ENCODE assay signal across 9 cellular contexts in genomic region chr12:93387780-93388179, GRCh38. TPM values are rescaled to one million over a fixed set of nuclear protein-coding genes. Genes with fewer than 3 reads are reported as not detected.
DNase-seq lines count a peak whose midpoint lies in the region; ATAC-seq, FAIRE-seq and TF ChIP-seq lines count a peak whose summit lies in the region.
"Had no signal": no experiment of that assay in that cellular context is flagged by ENCODE, and none has a peak within 500 bp of the region (broad histone marks: within the 10 kb centered on the region; RNA-seq: fewer than 3 reads in every experiment).

No MANE protein-coding gene starts in this region.

- H3K36me3 Mint-ChIP-seq in activated CD4-positive, alpha-beta T cell treated with anti-CD3 and anti-CD28 coated beads for 36 hours (ENCODE audit: low read depth) = peaks cover 41% of the 10 kb centered on the region

- H3K4me1 ChIP-seq in upper lobe of left lung = peaks cover 9 to 42% (median 29%) of the 10 kb centered on the region in 4 donors

- no peaks in the 10 kb centered on the region for H3K36me3 ChIP-seq in upper lobe of left lung

- H3K4me3 ChIP-seq in fibroblast of mammary gland (ENCODE audit: control insufficient read depth, low read depth, low read length) = no peak overlapping the region
- no peak overlapping the region for H3K4me3 ChIP-seq in upper lobe of left lung
- H3K4me3 ChIP-seq: A549 had no signal

- CTCF ChIA-PET in activated CD4-positive, alpha-beta T cell treated with anti-CD3 and anti-CD28 coated beads for 36 hours (lab: Charles Lee) = interaction anchor here (0.7 to 2.2 kb wide), 5 partner anchors 9 to 793 kb away, joined by 3 to 14 read pairs (median 4); no protein-coding TSS in a partner anchor

- peak; percentile 89 for ATAC-seq in activated CD4-positive, alpha-beta T cell treated with anti-CD3 and anti-CD28 coated beads for 36 hours
- ATAC-seq in GM18505 (IDR thresholded peaks at IDR 0.05; ENCODE audit: unreplicated experiment) (no peak), upper lobe of left lung (ENCODE audit: low FRiP score in 2 of 2) (no peak)
- ATAC-seq: A549 had no signal

- WGBS in upper lobe of left lung, 2 donors = 87 to 91% methylated on average over 2 of the region's 2 CpGs

- peak; percentile 74 for DNase-seq in activated CD4-positive, alpha-beta T cell treated with anti-CD3 and anti-CD28 coated beads for 36 hours
- no peak for DNase-seq in activated CD4-positive, alpha-beta T cell treated with anti-CD3 and anti-CD28 coated beads, Interleukin-2, amount 50 U/mL, for 1 hour
- DNase-seq in RCC 7860 (ENCODE audit: low spot score) (peak; percentile 53), fibroblast of mammary gland (ENCODE audit: low read depth) (peak; percentile 77), upper lobe of left lung (no peak), mucosa of gallbladder (ENCODE audit: low spot score) (no peak)
- peak; percentile 45 for DNase-seq in stimulated activated CD8-positive, alpha-beta memory T cell treated with anti-CD3 and anti-CD28 coated beads, Interleukin-12 subunit alpha, Interleukin-12 subunit beta, amount 100 ng/mL, for 24 hours (ENCODE audit: extremely low read depth)

- TF ChIP-seq EP300 in upper lobe of left lung (IDR thresholded peaks at IDR 0.05) = no peak

- H3K27me3 Mint-ChIP-seq in activated CD4-positive, alpha-beta T cell treated with anti-CD3 and anti-CD28 coated beads for 36 hours = no peaks in the 10 kb centered on the region

- POLR2A ChIA-PET in activated CD4-positive, alpha-beta T cell treated with anti-CD3 and anti-CD28 coated beads for 36 hours (lab: Charles Lee) = interaction anchor here (0.7 to 1.0 kb wide), 3 partner anchors 15 to 398 kb away, joined by 3 to 7 read pairs (median 4); no protein-coding TSS in a partner anchor

- intact Hi-C loops in activated CD4-positive, alpha-beta T cell treated with anti-CD3 and anti-CD28 coated beads for 36 hours (cut with DNase I, micrococcal nuclease) = loop anchor here (1.0 to 10.0 kb wide), 6 partner anchors 7 to 603 kb away; no protein-coding TSS in a partner anchor

- TF ChIP-seq CTCF in fibroblast of mammary gland (conservative IDR thresholded peaks at IDR 0.05; ENCODE audit: control insufficient read depth, insufficient read depth, low read depth, low read length) (no peak), upper lobe of left lung (IDR thresholded peaks at IDR 0.05) (no peak)

- no peaks in the 10 kb centered on the region for H3K9me3 ChIP-seq in upper lobe of left lung
- H3K9me3 ChIP-seq: A549 had no signal

- no peaks in the 10 kb centered on the region for H3K9me3 Mint-ChIP-seq in activated CD4-positive, alpha-beta T cell treated with anti-CD3 and anti-CD28 coated beads for 36 hours (ENCODE audit: low read depth)

- no peaks in the 10 kb centered on the region for H3K27me3 ChIP-seq in upper lobe of left lung

- FAIRE-seq in RCC 7860 (lab: Jason Lieb, UNC) = peak; percentile 48
- FAIRE-seq: A549 had no signal

- H3K4me1 Mint-ChIP-seq in activated CD4-positive, alpha-beta T cell treated with anti-CD3 and anti-CD28 coated beads for 36 hours = peaks cover 62% of the 10 kb centered on the region

- H3K27ac ChIP-seq in upper lobe of left lung = no peak overlapping the region
- H3K27ac ChIP-seq: A549 had no signal

- TF ChIP-seq POLR2A in GM18505 (IDR thresholded peaks at IDR 0.05; ENCODE audit: borderline replicate concordance, extremely low read depth, insufficient read depth, insufficient read length) = no peak
- no peak for TF ChIP-seq POLR2A in upper lobe of left lung (IDR thresholded peaks at IDR 0.05)

- H3K27ac Mint-ChIP-seq in activated CD4-positive, alpha-beta T cell treated with anti-CD3 and anti-CD28 coated beads for 36 hours = peak overlapping the region; percentile 53

- H3K4me3 Mint-ChIP-seq in activated CD4-positive, alpha-beta T cell treated with anti-CD3 and anti-CD28 coated beads for 36 hours = no peak overlapping the region

RNA-seq across cellular contexts. Expression of gene NUDT4, which starts 10.1 kb away (rescaled TPM):
- 10 to 100 TPM; 47.5 to 58.7 TPM for total RNA-seq in activated CD4-positive, alpha-beta T cell treated with anti-CD3 and anti-CD28 coated beads for 36 hours
- 10 to 100 TPM; 23.0 to 60.3 (median 34.0) TPM for total RNA-seq in upper lobe of left lung
- 393 TPM for total RNA-seq in mucosa of gallbladder

RNA-seq across cellular contexts. Expression of gene UBE2N, which starts 54.0 kb away (rescaled TPM):
- 100 to 1,000 TPM; 186 to 279 TPM for total RNA-seq in activated CD4-positive, alpha-beta T cell treated with anti-CD3 and anti-CD28 coated beads for 36 hours
- total RNA-seq in upper lobe of left lung (10 to 100 TPM in 5 of 6 donors, 1 to 10 TPM in 1; 10.0 to 78.1 (median 46.3) TPM), mucosa of gallbladder (80.5 TPM)

Comparison
In these comparisons a context has a peak if more than half of its experiments do, and no peak if none do; other contexts are left out.
1. DNase-seq: peak in activated CD4-positive, alpha-beta T cell treated with anti-CD3 and anti-CD28 coated beads for 36 hours (single experiment), RCC 7860 (single experiment), fibroblast of mammary gland (single experiment) and stimulated activated CD8-positive, alpha-beta memory T cell treated with anti-CD3 and anti-CD28 coated beads, Interleukin-12 subunit alpha, Interleukin-12 subunit beta, amount 100 ng/mL, for 24 hours (single experiment); none in activated CD4-positive, alpha-beta T cell treated with anti-CD3 and anti-CD28 coated beads, Interleukin-2, amount 50 U/mL, for 1 hour (single experiment), upper lobe of left lung (0 of 2) and mucosa of gallbladder (single experiment).